11 cellular contexts compared by ENCODE assay signal in genomic region chr4:184503869-184504300, GRCh38. TPM values are rescaled to one million over a fixed set of nuclear protein-coding genes. Genes with fewer than 3 reads are reported as not detected.
DNase-seq lines count a peak whose midpoint lies in the region; ATAC-seq and TF ChIP-seq lines count a peak whose summit lies in the region.
"Had no signal": no experiment of that assay in that cellular context is flagged by ENCODE, and none has a peak within 500 bp of the region (broad histone marks: within the 10 kb centered on the region; RNA-seq: fewer than 3 reads in every experiment).

No MANE protein-coding gene starts in this region.

- no peaks in the 10 kb centered on the region for H3K36me3 ChIP-seq in upper lobe of right lung
- no peaks in the 10 kb centered on the region for H3K36me3 ChIP-seq in prostate gland

- H3K4me1 ChIP-seq in upper lobe of right lung (peaks cover 7% of the 10 kb centered on the region), prostate gland (replicated peaks) (no peaks in the 10 kb centered on the region)

- no peak overlapping the region for H3K4me3 ChIP-seq in epithelial cell of esophagus (ENCODE audit: low read length)
- H3K4me3 ChIP-seq in upper lobe of right lung, result no peak overlapping the region
- no peak overlapping the region for H3K4me3 ChIP-seq in prostate gland
- H3K4me3 ChIP-seq: GM23338 had no signal

- H3K27me3 Mint-ChIP-seq in T-helper 17 cell, result no peaks in the 10 kb centered on the region

- no peak for TF ChIP-seq POLR2A in prostate gland (IDR thresholded peaks at IDR 0.05)

- peak; percentile 62 for ATAC-seq in T-helper 17 cell
- peak; percentile 72 for ATAC-seq in upper lobe of right lung
- ATAC-seq: GM23338 had no signal

- intact Hi-C loops in upper lobe of right lung (cut with DNase I) (no loop called here), prostate gland (cut with DNase I) (no loop called here)

- H3K27ac ChIP-seq in upper lobe of right lung (no peak overlapping the region), prostate gland (no peak overlapping the region)

- peaks cover 18% of the 10 kb centered on the region for H3K4me1 Mint-ChIP-seq in T-helper 17 cell
- H3K4me1 Mint-ChIP-seq: GM23338 had no signal

- WGBS in prostate gland, result 57% methylated on average over 8 of the region's 8 CpGs

- peak; percentile 32 for DNase-seq in stimulated activated CD4-positive, alpha-beta T cell treated with anti-CD3 and anti-CD28 coated beads, Interleukin-15, amount 100 ng/mL, for 24 hours
- DNase-seq in stimulated activated CD4-positive, alpha-beta T cell treated with anti-CD3 and anti-CD28 coated beads, Interleukin-2, amount 100 ng/mL, for 48 hours, result no peak
- no peak for DNase-seq in T-helper 17 cell
- DNase-seq in epithelial cell of esophagus (ENCODE audit: low read depth), result peak; percentile 55
- DNase-seq in upper lobe of right lung, result no peak
- no peak for DNase-seq in HUDEP-2 (lab: John Stamatoyannopoulos, UW; ENCODE audit: unreplicated experiment in 76 of 76)
- no peak for DNase-seq in prostate gland (ENCODE audit: low spot score)
- no peak for DNase-seq in COLO829 (ENCODE audit: low spot score)
- DNase-seq: NCI-H1417 had no signal

- H3K9me3 ChIP-seq in T-helper 17 cell (ENCODE audit: control insufficient read depth, low read length, poor library complexity, severe bottlenecking), result no peaks in the 10 kb centered on the region
- H3K9me3 ChIP-seq in upper lobe of right lung, result no peaks in the 10 kb centered on the region
- H3K9me3 ChIP-seq in prostate gland, result no peaks in the 10 kb centered on the region

- TF ChIP-seq CTCF in epithelial cell of esophagus (IDR thresholded peaks at IDR 0.05; ENCODE audit: insufficient read depth, low read depth, low read length, missing control alignments) (no peak), upper lobe of right lung (IDR thresholded peaks at IDR 0.05) (no peak), prostate gland (IDR thresholded peaks at IDR 0.05) (no peak)

- H3K36me3 Mint-ChIP-seq in T-helper 17 cell (ENCODE audit: low read depth), result no peaks in the 10 kb centered on the region

- peak overlapping the region; percentile 85 for H3K4me3 Mint-ChIP-seq in T-helper 17 cell
- H3K4me3 Mint-ChIP-seq: GM23338 had no signal

- H3K27me3 ChIP-seq in upper lobe of right lung, result no peaks in the 10 kb centered on the region
- H3K27me3 ChIP-seq in prostate gland (replicated peaks; ENCODE audit: insufficient read depth), result no peaks in the 10 kb centered on the region

- peak overlapping the region; percentile 87 for H3K27ac Mint-ChIP-seq in T-helper 17 cell
- H3K27ac Mint-ChIP-seq: GM23338, progenitor cell of endocrine pancreas had no signal

RNA-seq across cellular contexts. Expression of gene IRF2, which starts 29.5 kb away (rescaled TPM):
- total RNA-seq in T-helper 17 cell (10 to 100 TPM; 33.5 to 37.2 TPM), upper lobe of right lung (44.0 TPM), prostate gland (10 to 100 TPM; 40.7 to 49.9 TPM)

Comparison
In these comparisons a context has a peak if more than half of its experiments do, and no peak if none do; other contexts are left out.
1. DNase-seq: peak in stimulated activated CD4-positive, alpha-beta T cell treated with anti-CD3 and anti-CD28 coated beads, Interleukin-15, amount 100 ng/mL, for 24 hours (single experiment) and epithelial cell of esophagus (single experiment); none in stimulated activated CD4-positive, alpha-beta T cell treated with anti-CD3 and anti-CD28 coated beads, Interleukin-2, amount 100 ng/mL, for 48 hours (0 of 2), T-helper 17 cell (0 of 3), upper lobe of right lung (single experiment), HUDEP-2 (0 of 76), prostate gland (single experiment) and COLO829 (single experiment).